In genomic region chr19:35171730-35172129, GRCh38 we compare ENCODE assay signal across 21 cellular contexts. TPM values are rescaled to one million over a fixed set of nuclear protein-coding genes. Genes with fewer than 3 reads are reported as not detected.
DNase-seq lines count a peak whose midpoint lies in the region; ATAC-seq and TF ChIP-seq lines count a peak whose summit lies in the region.
"Had no signal": no experiment of that assay in that cellular context is flagged by ENCODE, and none has a peak within 500 bp of the region (broad histone marks: within the 10 kb centered on the region; RNA-seq: fewer than 3 reads in every experiment).

No MANE protein-coding gene starts in this region.

- H3K4me3 ChIP-seq in HCT116 (replicated peaks in 1 of 2; ENCODE audit: low read depth in 1 of 2, low read length in 2 of 2) = no peak overlapping the region
- H3K4me3 ChIP-seq in naive thymus-derived CD4-positive, alpha-beta T cell (ENCODE audit: low read length) = no peak overlapping the region
- H3K4me3 ChIP-seq: ascending aorta, heart left ventricle, lower lobe of right lung, psoas muscle, transverse colon had no signal

- H3K4me2 ChIP-seq in HCT116 (ENCODE audit: low read length) = no peak overlapping the region

- BruUV-seq in HCT116 (replicated peaks; lab: Mats Ljungman, UMichigan) = TSS peak; percentile 34

- no peak for TF ChIP-seq CTCF in HCT116 (IDR thresholded peaks at IDR 0.05 in 2 of 3, conservative IDR thresholded peaks at IDR 0.05 in 1 of 3; ENCODE audit: borderline replicate concordance in 1 of 3, insufficient read depth in 1 of 3, low read depth in 2 of 3, low read length in 2 of 3)
- TF ChIP-seq CTCF in activated CD8-positive, alpha-beta T cell treated with anti-CD3 and anti-CD28 coated beads for 36 hours (IDR thresholded peaks at IDR 0.05) = no peak
- TF ChIP-seq CTCF in foreskin keratinocyte (conservative IDR thresholded peaks at IDR 0.05) = no peak
- TF ChIP-seq CTCF in omental fat pad (IDR thresholded peaks at IDR 0.05) = no peak

- no peak for DNase-seq in activated CD4-positive, alpha-beta T cell treated with anti-CD3 and anti-CD28 coated beads, Interleukin-2, amount 10 ng/mL, durations not matched to agents 24 days and 14 days
- DNase-seq in activated CD4-positive, alpha-beta T cell treated with anti-CD3 and anti-CD28 coated beads for 4 hours = no peak
- DNase-seq in HCT116 (ENCODE audit: low read depth, low spot score) = no peak
- DNase-seq in activated CD8-positive, alpha-beta T cell treated with anti-CD3 and anti-CD28 coated beads for 36 hours = no peak
- no peak for DNase-seq in naive thymus-derived CD4-positive, alpha-beta T cell
- DNase-seq in SK-N-DZ (ENCODE audit: low spot score) = no peak
- no peak for DNase-seq in foreskin keratinocyte
- DNase-seq in omental fat pad (ENCODE audit: low spot score) = no peak
- DNase-seq: cerebellar nuclear complex; DMS79; HCEC 1CT; lower lobe of right lung; NCI-H1694 treated with DMSO at 0.1 percent for 48 hours; nephron progenitor cell; NK-92 treated with Interleukin-12 subunit alpha and Interleukin-12 subunit beta, amount 100 ng/mL, for 24 hours; psoas muscle; transverse colon had no signal

- H3K4me1 Mint-ChIP-seq in activated CD4-positive, alpha-beta T cell treated with anti-CD3 and anti-CD28 coated beads, Interleukin-2, amount 10 ng/mL, durations not matched to agents 24 days and 14 days = peaks cover 28% of the 10 kb centered on the region
- H3K4me1 Mint-ChIP-seq in activated CD8-positive, alpha-beta T cell treated with anti-CD3 and anti-CD28 coated beads for 36 hours (ENCODE audit: low read depth) = peaks cover 33% of the 10 kb centered on the region
- H3K4me1 Mint-ChIP-seq in naive thymus-derived CD4-positive, alpha-beta T cell = peaks cover 31 to 60% (median 50%) of the 10 kb centered on the region in 7 donors

- no peaks in the 10 kb centered on the region for H3K27me3 ChIP-seq in HCT116 (ENCODE audit: insufficient read depth, low read length)
- H3K27me3 ChIP-seq in naive thymus-derived CD4-positive, alpha-beta T cell (ENCODE audit: control insufficient read depth in 2 of 2, insufficient read depth in 2 of 2, low read length in 2 of 2) = no peaks in the 10 kb centered on the region
- no peaks in the 10 kb centered on the region for H3K27me3 ChIP-seq in foreskin keratinocyte
- H3K27me3 ChIP-seq: ascending aorta, heart left ventricle, transverse colon had no signal

- H3K36me3 ChIP-seq in HCT116 (ENCODE audit: control insufficient read depth in 1 of 2, insufficient read depth in 2 of 2, low read length in 2 of 2) = peaks cover 0 to 4% of the 10 kb centered on the region in 2 experiments; a peak in 1 of 4 replicates
- peaks cover 1 to 44% (median 11%) of the 10 kb centered on the region in 3 experiments for H3K36me3 ChIP-seq in naive thymus-derived CD4-positive, alpha-beta T cell (ENCODE audit: control insufficient read depth in 2 of 3, insufficient read depth in 3 of 3, low read length in 3 of 3)
- H3K36me3 ChIP-seq: transverse colon had no signal

- H3K36me3 Mint-ChIP-seq in activated CD4-positive, alpha-beta T cell treated with anti-CD3 and anti-CD28 coated beads, Interleukin-2, amount 10 ng/mL, durations not matched to agents 24 days and 14 days (ENCODE audit: low read depth) = peaks cover 58% of the 10 kb centered on the region
- H3K36me3 Mint-ChIP-seq in activated CD8-positive, alpha-beta T cell treated with anti-CD3 and anti-CD28 coated beads for 36 hours (ENCODE audit: low read depth) = peaks cover 52% of the 10 kb centered on the region
- H3K36me3 Mint-ChIP-seq in naive thymus-derived CD4-positive, alpha-beta T cell = peaks cover 5 to 55% (median 15%) of the 10 kb centered on the region in 5 donors

- H3K9me2 ChIP-seq in HCT116 (ENCODE audit: insufficient read depth) = no peaks in the 10 kb centered on the region

- H4K20me1 ChIP-seq in HCT116 (ENCODE audit: insufficient read depth) = no peaks in the 10 kb centered on the region

- H3K9me3 Mint-ChIP-seq in activated CD4-positive, alpha-beta T cell treated with anti-CD3 and anti-CD28 coated beads, Interleukin-2, amount 10 ng/mL, durations not matched to agents 24 days and 14 days = no peaks in the 10 kb centered on the region
- H3K9me3 Mint-ChIP-seq in activated CD8-positive, alpha-beta T cell treated with anti-CD3 and anti-CD28 coated beads for 36 hours = peaks cover under 1% of the 10 kb centered on the region
- peaks cover 0 to 6% (median 0%) of the 10 kb centered on the region in 11 donors for H3K9me3 Mint-ChIP-seq in naive thymus-derived CD4-positive, alpha-beta T cell

- POLR2A ChIA-PET in HCT116 (lab: Charles Lee) = no interaction called here
- POLR2A ChIA-PET in activated CD8-positive, alpha-beta T cell treated with anti-CD3 and anti-CD28 coated beads for 36 hours (lab: Charles Lee) = interaction anchor here (0.6 to 2.7 kb wide), 5 partner anchors 10 to 92 kb away, joined by 3 to 17 read pairs (median 6); no protein-coding TSS in a partner anchor
- POLR2A ChIA-PET in naive thymus-derived CD4-positive, alpha-beta T cell (lab: Charles Lee) = interaction anchor here (0.6 to 2.3 kb wide), 15 partner anchors 8 to 85 kb away, joined by 3 to 9 read pairs (median 4); partner anchors contain the start of gene FXYD5

- ATAC-seq in HCT116 = no peak
- ATAC-seq in activated CD8-positive, alpha-beta T cell treated with anti-CD3 and anti-CD28 coated beads for 36 hours = peak; percentile 53
- peak; percentile 51 for ATAC-seq in naive thymus-derived CD4-positive, alpha-beta T cell
- no peak for ATAC-seq in foreskin keratinocyte
- no peak for ATAC-seq in omental fat pad (ENCODE audit: low FRiP score)
- ATAC-seq: heart left ventricle, lower lobe of right lung, psoas muscle had no signal

- H3K9ac ChIP-seq in HCT116 (ENCODE audit: low read length) = no peak overlapping the region

- no peak overlapping the region for H3K4me3 Mint-ChIP-seq in activated CD4-positive, alpha-beta T cell treated with anti-CD3 and anti-CD28 coated beads, Interleukin-2, amount 10 ng/mL, durations not matched to agents 24 days and 14 days
- H3K4me3 Mint-ChIP-seq in activated CD8-positive, alpha-beta T cell treated with anti-CD3 and anti-CD28 coated beads for 36 hours = no peak overlapping the region
- peak overlapping the region in 7 of 10 donors; percentile 4 to 62 (median 34) for H3K4me3 Mint-ChIP-seq in naive thymus-derived CD4-positive, alpha-beta T cell
- H3K4me3 Mint-ChIP-seq: nephron progenitor cell had no signal

- no peaks in the 10 kb centered on the region for H3K27me3 Mint-ChIP-seq in activated CD4-positive, alpha-beta T cell treated with anti-CD3 and anti-CD28 coated beads, Interleukin-2, amount 10 ng/mL, durations not matched to agents 24 days and 14 days
- no peaks in the 10 kb centered on the region for H3K27me3 Mint-ChIP-seq in activated CD8-positive, alpha-beta T cell treated with anti-CD3 and anti-CD28 coated beads for 36 hours
- H3K27me3 Mint-ChIP-seq in naive thymus-derived CD4-positive, alpha-beta T cell = no peaks in the 10 kb centered on the region

- no peaks in the 10 kb centered on the region for H3K79me2 ChIP-seq in HCT116 (ENCODE audit: insufficient read depth, low read length)

- intact Hi-C loops in activated CD4-positive, alpha-beta T cell treated with anti-CD3 and anti-CD28 coated beads, Interleukin-2, amount 10 ng/mL, durations not matched to agents 24 days and 14 days (cut with micrococcal nuclease) = no loop called here
- intact Hi-C loops in HCT116 (cut with micrococcal nuclease) = no loop called here
- intact Hi-C loops in activated CD8-positive, alpha-beta T cell treated with anti-CD3 and anti-CD28 coated beads for 36 hours (cut with micrococcal nuclease) = no loop called here
- intact Hi-C loops in naive thymus-derived CD4-positive, alpha-beta T cell (cut with micrococcal nuclease) = loop anchor here (2.0 to 5.0 kb wide), 2 partner anchors 17 to 41 kb away; partner anchors contain the start of gene FXYD5 (in 1 of the 2)

- H3K4me1 ChIP-seq in HCT116 (ENCODE audit: control insufficient read depth in 1 of 2, insufficient read depth in 2 of 2, low read length in 2 of 2) (peaks cover 14 to 41% of the 10 kb centered on the region in 2 experiments; a peak in 3 of 4 replicates), foreskin keratinocyte (peaks cover 16% of the 10 kb centered on the region)
- peaks cover 30 to 38% of the 10 kb centered on the region in 2 donors for H3K4me1 ChIP-seq in naive thymus-derived CD4-positive, alpha-beta T cell (ENCODE audit: control insufficient read depth in 2 of 2, insufficient read depth in 2 of 2, low read length in 2 of 2)
- H3K4me1 ChIP-seq: ascending aorta, psoas muscle, transverse colon had no signal

- no peaks in the 10 kb centered on the region for H3K9me3 ChIP-seq in HCT116 (ENCODE audit: control insufficient read depth in 1 of 2, insufficient read depth in 1 of 2, low read depth in 1 of 2, low read length in 2 of 2)
- H3K9me3 ChIP-seq in naive thymus-derived CD4-positive, alpha-beta T cell (ENCODE audit: control insufficient read depth in 2 of 3, low read length in 3 of 3) = peaks cover 0 to under 1% (median under 1%) of the 10 kb centered on the region in 3 experiments
- H3K9me3 ChIP-seq: ascending aorta, transverse colon had no signal

- CTCF ChIA-PET in HCT116 (lab: Charles Lee) = interaction anchor here (0.9 to 1.6 kb wide), 2 partner anchors 18 to 31 kb away, joined by 3 to 4 read pairs; partner anchors contain the start of gene FXYD5
- CTCF ChIA-PET in activated CD8-positive, alpha-beta T cell treated with anti-CD3 and anti-CD28 coated beads for 36 hours (lab: Charles Lee) = interaction anchor here (0.7 to 1.8 kb wide), 3 partner anchors 12 to 105 kb away, joined by 3 to 4 read pairs (median 3); partner anchors contain the start of gene FXYD5
- CTCF ChIA-PET in naive thymus-derived CD4-positive, alpha-beta T cell (lab: Charles Lee) = interaction anchor here (0.6 to 1.3 kb wide), 2 partner anchors 73 to 87 kb away, joined by 3 read pairs; no protein-coding TSS in a partner anchor

- H3K27ac ChIP-seq in HCT116 (ENCODE audit: low read depth, low read length) (no peak overlapping the region), foreskin keratinocyte (no peak overlapping the region)
- peak overlapping the region; percentile 40 for H3K27ac ChIP-seq in naive thymus-derived CD4-positive, alpha-beta T cell (ENCODE audit: low read depth, low read length)
- H3K27ac ChIP-seq: ascending aorta, C4-2B, lower lobe of right lung, psoas muscle, transverse colon had no signal

- peak overlapping the region; percentile 65 for H3K27ac Mint-ChIP-seq in activated CD4-positive, alpha-beta T cell treated with anti-CD3 and anti-CD28 coated beads, Interleukin-2, amount 10 ng/mL, durations not matched to agents 24 days and 14 days
- H3K27ac Mint-ChIP-seq in activated CD8-positive, alpha-beta T cell treated with anti-CD3 and anti-CD28 coated beads for 36 hours = peak overlapping the region; percentile 84
- H3K27ac Mint-ChIP-seq in naive thymus-derived CD4-positive, alpha-beta T cell = peak overlapping the region; percentile 58 to 94 (median 82)
- H3K27ac Mint-ChIP-seq: nephron progenitor cell had no signal

- no peak for TF ChIP-seq POLR2A in HCT116 (IDR thresholded peaks at IDR 0.05; ENCODE audit: borderline replicate concordance, extremely low read depth, insufficient read depth, insufficient read length)

- no peak for TF ChIP-seq RAD21 in HCT116 (IDR thresholded peaks at IDR 0.05; ENCODE audit: low read depth)

- no peak overlapping the region for H2AFZ ChIP-seq in HCT116 (ENCODE audit: low read depth, low read length, poor library complexity, severe bottlenecking)

- RAD21 ChIA-PET in HCT116 (lab: Charles Lee; ENCODE audit: low non-redundant PET in 1 of 2, low total read pairs in 2 of 2, uncharacterized antibody in 2 of 2, unreplicated experiment in 2 of 2) = no interaction called here

RNA-seq across cellular contexts. Expression of gene FXYD5, which starts 17.2 kb away (rescaled TPM):
- total RNA-seq in activated CD4-positive, alpha-beta T cell treated with anti-CD3 and anti-CD28 coated beads, Interleukin-2, amount 10 ng/mL, durations not matched to agents 24 days and 14 days = 273 and 286 TPM in 2 replicates
- total RNA-seq in HCT116 (2021; ENCODE audit: unreplicated experiment) (123 TPM), foreskin keratinocyte (268 and 277 TPM in 2 replicates), omental fat pad (100 to 1,000 TPM in 1 of 4 donors, 10 to 100 TPM in 3; 68.9 to 129 (median 88.8) TPM)
- polyA plus RNA-seq in HCT116 (2012) = 416 TPM in 2 replicates
- 100 to 1,000 TPM; 225 to 241 TPM for total RNA-seq in activated CD8-positive, alpha-beta T cell treated with anti-CD3 and anti-CD28 coated beads for 36 hours
- total RNA-seq in naive thymus-derived CD4-positive, alpha-beta T cell = 100 to 1,000 TPM; 362 to 458 (median 387) TPM
- 100 to 1,000 TPM; 464 to 575 TPM for polyA plus RNA-seq in naive thymus-derived CD4-positive, alpha-beta T cell
- not detected in 2 replicates for polyA plus RNA-seq in SK-N-DZ (2014; cell fraction: cytosol; rRNA removed)
- not detected in 2 replicates for polyA plus RNA-seq in SK-N-DZ (2014; cell fraction: nucleus; rRNA removed)
- 416 and 427 TPM in 2 replicates for polyA plus RNA-seq in foreskin keratinocyte

RNA-seq across cellular contexts. Expression of gene FXYD7, which starts 28.7 kb away (rescaled TPM):
- 0.23 TPM in 1 of 2 replicates, not detected in the other for total RNA-seq in activated CD4-positive, alpha-beta T cell treated with anti-CD3 and anti-CD28 coated beads, Interleukin-2, amount 10 ng/mL, durations not matched to agents 24 days and 14 days
- total RNA-seq in HCT116 (2021; ENCODE audit: unreplicated experiment) (0.71 TPM), foreskin keratinocyte (0.18 TPM in 1 of 2 replicates, not detected in the other), omental fat pad (not detected)
- polyA plus RNA-seq in HCT116 (2012) = 0.46 and 0.52 TPM in 2 replicates
- under 1 TPM in 1 of 2 experiments, not detected in 1; 0.38 TPM for total RNA-seq in activated CD8-positive, alpha-beta T cell treated with anti-CD3 and anti-CD28 coated beads for 36 hours
- 10 to 100 TPM in 1 of 5 experiments, 1 to 10 TPM in 4; 1.8 to 13.2 (median 3.5) TPM for total RNA-seq in naive thymus-derived CD4-positive, alpha-beta T cell
- 1 to 10 TPM; 2.1 to 2.6 TPM for polyA plus RNA-seq in naive thymus-derived CD4-positive, alpha-beta T cell
- not detected in 2 replicates for polyA plus RNA-seq in SK-N-DZ (2014; cell fraction: cytosol; rRNA removed)
- polyA plus RNA-seq in SK-N-DZ (2014; cell fraction: nucleus; rRNA removed) = not detected in 2 replicates
- 0.16 and 0.25 TPM in 2 replicates for polyA plus RNA-seq in foreskin keratinocyte
- total RNA-seq: ascending aorta, LHCN-M2, lower lobe of right lung, transverse colon had no signal
- polyA plus RNA-seq: heart left ventricle had no signal

RNA-seq across cellular contexts. Expression of gene FXYD1, which starts 33.1 kb away (rescaled TPM):
- 0.79 TPM in 1 of 2 replicates, not detected in the other for total RNA-seq in activated CD4-positive, alpha-beta T cell treated with anti-CD3 and anti-CD28 coated beads, Interleukin-2, amount 10 ng/mL, durations not matched to agents 24 days and 14 days
- total RNA-seq in HCT116 (2021; ENCODE audit: unreplicated experiment) (7.8 TPM), foreskin keratinocyte (0.35 and 0.41 TPM in 2 replicates), omental fat pad (10 to 100 TPM; 20.5 to 32.2 (median 25.7) TPM)
- 8.7 and 12.0 TPM in 2 replicates for polyA plus RNA-seq in HCT116 (2012)
- total RNA-seq in activated CD8-positive, alpha-beta T cell treated with anti-CD3 and anti-CD28 coated beads for 36 hours = 1 to 10 TPM in 1 of 2 experiments, not detected in 1; 1.9 TPM
- total RNA-seq in naive thymus-derived CD4-positive, alpha-beta T cell = 1 to 10 TPM in 1 of 5 experiments, under 1 TPM in 2, not detected in 2; 0.46 to 1.2 (median 0.78) TPM
- polyA plus RNA-seq in naive thymus-derived CD4-positive, alpha-beta T cell = under 1 TPM in 1 of 2 donors, not detected in 1; 0.91 TPM
- polyA plus RNA-seq in SK-N-DZ (2014; cell fraction: cytosol; rRNA removed) = not detected in 2 replicates
- not detected in 2 replicates for polyA plus RNA-seq in SK-N-DZ (2014; cell fraction: nucleus; rRNA removed)
- 0.67 and 0.81 TPM in 2 replicates for polyA plus RNA-seq in foreskin keratinocyte
- total RNA-seq: LHCN-M2 had no signal

RNA-seq across cellular contexts. Expression of gene LGI4, which starts 36.9 kb away (rescaled TPM):
- total RNA-seq in activated CD4-positive, alpha-beta T cell treated with anti-CD3 and anti-CD28 coated beads, Interleukin-2, amount 10 ng/mL, durations not matched to agents 24 days and 14 days = 0.07 and 0.16 TPM in 2 replicates
- total RNA-seq in HCT116 (2021; ENCODE audit: unreplicated experiment) (0.32 TPM), foreskin keratinocyte (not detected in 2 replicates), omental fat pad (10 to 100 TPM in 1 of 4 donors, 1 to 10 TPM in 3; 6.2 to 31.1 (median 8.3) TPM)
- 0.94 and 1.4 TPM in 2 replicates for polyA plus RNA-seq in HCT116 (2012)
- total RNA-seq in activated CD8-positive, alpha-beta T cell treated with anti-CD3 and anti-CD28 coated beads for 36 hours = under 1 TPM; 0.25 to 0.27 TPM
- total RNA-seq in naive thymus-derived CD4-positive, alpha-beta T cell = 1 to 10 TPM in 1 of 5 experiments, under 1 TPM in 4; 0.19 to 1.6 (median 0.51) TPM
- polyA plus RNA-seq in naive thymus-derived CD4-positive, alpha-beta T cell = not detected
- not detected in 2 replicates for polyA plus RNA-seq in SK-N-DZ (2014; cell fraction: cytosol; rRNA removed)
- not detected in 2 replicates for polyA plus RNA-seq in SK-N-DZ (2014; cell fraction: nucleus; rRNA removed)
- 0.06 TPM in 1 of 2 replicates, not detected in the other for polyA plus RNA-seq in foreskin keratinocyte
- total RNA-seq: LHCN-M2 had no signal

RNA-seq across cellular contexts. Expression of gene FXYD3, which starts 56.1 kb away (rescaled TPM):
- not detected in 2 replicates for total RNA-seq in activated CD4-positive, alpha-beta T cell treated with anti-CD3 and anti-CD28 coated beads, Interleukin-2, amount 10 ng/mL, durations not matched to agents 24 days and 14 days
- total RNA-seq in HCT116 (2021; ENCODE audit: unreplicated experiment) = 17.4 TPM
- polyA plus RNA-seq in HCT116 (2012) = 28.6 and 32.2 TPM in 2 replicates
- not detected for total RNA-seq in activated CD8-positive, alpha-beta T cell treated with anti-CD3 and anti-CD28 coated beads for 36 hours
- total RNA-seq in naive thymus-derived CD4-positive, alpha-beta T cell = not detected
- not detected for polyA plus RNA-seq in naive thymus-derived CD4-positive, alpha-beta T cell
- polyA plus RNA-seq in SK-N-DZ (2014; cell fraction: cytosol; rRNA removed) = not detected in 2 replicates
- polyA plus RNA-seq in SK-N-DZ (2014; cell fraction: nucleus; rRNA removed) = not detected in 2 replicates
- 243 and 312 TPM in 2 replicates for total RNA-seq in foreskin keratinocyte
- 420 and 522 TPM in 2 replicates for polyA plus RNA-seq in foreskin keratinocyte
- 1 to 10 TPM in 1 of 4 donors, under 1 TPM in 1, not detected in 2; 0.38 to 2.6 TPM for total RNA-seq in omental fat pad
- total RNA-seq: ascending aorta, LHCN-M2, psoas muscle had no signal

Comparison
In these comparisons a context has a peak if more than half of its experiments do, and no peak if none do; other contexts are left out.
1. H3K4me3 Mint-ChIP-seq: peak in naive thymus-derived CD4-positive, alpha-beta T cell (7 of 10); none in activated CD4-positive, alpha-beta T cell treated with anti-CD3 and anti-CD28 coated beads, Interleukin-2, amount 10 ng/mL, durations not matched to agents 24 days and 14 days (single experiment) and activated CD8-positive, alpha-beta T cell treated with anti-CD3 and anti-CD28 coated beads for 36 hours (single experiment).
2. ATAC-seq: peak in activated CD8-positive, alpha-beta T cell treated with anti-CD3 and anti-CD28 coated beads for 36 hours (single experiment) and naive thymus-derived CD4-positive, alpha-beta T cell (single experiment); none in HCT116 (single experiment), foreskin keratinocyte (single experiment) and omental fat pad (single experiment).
3. intact Hi-C loops: an anchor here in naive thymus-derived CD4-positive, alpha-beta T cell (2.0 to 5.0 kb wide); none called in activated CD4-positive, alpha-beta T cell treated with anti-CD3 and anti-CD28 coated beads, Interleukin-2, amount 10 ng/mL, durations not matched to agents 24 days and 14 days, HCT116 and activated CD8-positive, alpha-beta T cell treated with anti-CD3 and anti-CD28 coated beads for 36 hours.
4. Peak in every context shown above with its lines, with median percentiles within 50 percentile points of each other: H3K27ac Mint-ChIP-seq.